8 cellular contexts compared by ENCODE assay signal in the genomic region with DNA sequence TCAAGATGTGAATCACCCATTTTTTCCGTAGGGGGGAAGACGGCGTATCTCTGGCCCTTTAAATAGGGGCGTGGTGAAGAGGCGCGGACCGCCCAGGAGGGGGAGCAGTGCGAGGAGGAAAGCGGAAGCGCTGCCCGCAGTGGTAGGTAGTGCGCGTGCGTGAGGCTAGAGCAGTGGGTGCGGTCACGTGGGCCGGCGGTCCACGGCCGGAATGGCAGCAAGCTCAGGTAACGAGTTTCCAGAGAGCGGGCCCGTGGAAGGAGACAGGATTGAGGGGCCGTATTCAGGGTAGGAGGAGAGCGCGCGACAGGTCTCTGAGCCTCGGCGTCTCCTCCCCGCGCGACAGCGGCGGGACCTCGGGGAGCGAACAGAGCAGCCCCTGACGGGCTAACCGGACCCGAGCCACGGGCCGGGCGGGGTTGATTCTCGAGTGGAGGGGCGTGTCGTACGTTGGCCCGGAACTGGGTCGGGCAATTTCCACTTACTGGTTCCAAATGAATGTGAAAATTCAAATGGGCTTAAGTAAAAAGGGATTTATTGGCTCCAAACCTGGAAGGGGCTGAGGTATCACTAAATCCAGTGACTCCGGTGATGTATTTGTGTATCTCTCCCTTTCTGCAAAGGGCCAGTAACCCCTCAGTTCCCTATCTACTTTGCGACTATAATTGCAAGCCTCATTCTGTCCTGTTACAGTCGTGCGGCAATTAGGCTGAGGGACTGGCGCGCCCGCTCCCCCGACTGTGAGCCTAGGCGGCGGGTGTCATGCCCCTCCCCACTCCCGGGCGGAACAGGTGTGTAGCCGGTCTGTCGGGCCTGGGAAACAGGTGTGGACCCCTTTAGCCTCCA. TPM values are rescaled to one million over a fixed set of nuclear protein-coding genes. Genes with fewer than 3 reads are reported as not detected.
DNase-seq lines count a peak whose midpoint lies in the region; ATAC-seq and TF ChIP-seq lines count a peak whose summit lies in the region.

A gene with protein sequence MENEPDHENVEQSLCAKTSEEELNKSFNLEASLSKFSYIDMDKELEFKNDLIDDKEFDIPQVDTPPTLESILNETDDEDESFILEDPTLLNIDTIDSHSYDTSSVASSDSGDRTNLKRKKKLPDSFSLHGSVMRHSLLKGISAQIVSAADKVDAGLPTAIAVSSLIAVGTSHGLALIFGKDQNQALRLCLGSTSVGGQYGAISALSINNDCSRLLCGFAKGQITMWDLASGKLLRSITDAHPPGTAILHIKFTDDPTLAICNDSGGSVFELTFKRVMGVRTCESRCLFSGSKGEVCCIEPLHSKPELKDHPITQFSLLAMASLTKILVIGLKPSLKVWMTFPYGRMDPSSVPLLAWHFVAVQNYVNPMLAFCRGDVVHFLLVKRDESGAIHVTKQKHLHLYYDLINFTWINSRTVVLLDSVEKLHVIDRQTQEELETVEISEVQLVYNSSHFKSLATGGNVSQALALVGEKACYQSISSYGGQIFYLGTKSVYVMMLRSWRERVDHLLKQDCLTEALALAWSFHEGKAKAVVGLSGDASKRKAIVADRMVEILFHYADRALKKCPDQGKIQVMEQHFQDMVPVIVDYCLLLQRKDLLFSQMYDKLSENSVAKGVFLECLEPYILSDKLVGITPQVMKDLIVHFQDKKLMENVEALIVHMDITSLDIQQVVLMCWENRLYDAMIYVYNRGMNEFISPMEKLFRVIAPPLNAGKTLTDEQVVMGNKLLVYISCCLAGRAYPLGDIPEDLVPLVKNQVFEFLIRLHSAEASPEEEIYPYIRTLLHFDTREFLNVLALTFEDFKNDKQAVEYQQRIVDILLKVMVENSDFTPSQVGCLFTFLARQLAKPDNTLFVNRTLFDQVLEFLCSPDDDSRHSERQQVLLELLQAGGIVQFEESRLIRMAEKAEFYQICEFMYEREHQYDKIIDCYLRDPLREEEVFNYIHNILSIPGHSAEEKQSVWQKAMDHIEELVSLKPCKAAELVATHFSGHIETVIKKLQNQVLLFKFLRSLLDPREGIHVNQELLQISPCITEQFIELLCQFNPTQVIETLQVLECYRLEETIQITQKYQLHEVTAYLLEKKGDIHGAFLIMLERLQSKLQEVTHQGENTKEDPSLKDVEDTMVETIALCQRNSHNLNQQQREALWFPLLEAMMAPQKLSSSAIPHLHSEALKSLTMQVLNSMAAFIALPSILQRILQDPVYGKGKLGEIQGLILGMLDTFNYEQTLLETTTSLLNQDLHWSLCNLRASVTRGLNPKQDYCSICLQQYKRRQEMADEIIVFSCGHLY (N-terminal part only) (plus strand): TSS at position 168 of the 846 bp plus-strand sequence. CDS start 12,467 bp downstream, outside the sequence.

- peak within 1 kb of the TSS; percentile 58 for H3K4me3 ChIP-seq in thymus (ENCODE audit: low read length)

- H3K27me3 ChIP-seq in thymus (ENCODE audit: control insufficient read depth, insufficient read depth), result no peaks in the 10 kb centered on the region

- H3K4me3 Mint-ChIP-seq in glutamatergic neuron (ENCODE audit: unreplicated experiment), result peak within 1 kb of the TSS; percentile 97
- H3K4me3 Mint-ChIP-seq in osteocyte (ENCODE audit: unreplicated experiment), result peak within 1 kb of the TSS; percentile 90

- peaks cover 5 to 8% of the 10 kb centered on the region in 2 donors for H3K36me3 Mint-ChIP-seq in activated naive CD4-positive, alpha-beta T cell treated with anti-CD3 and anti-CD28 coated beads, Interleukin-2, amount 50 U/mL, for 72 hours
- H3K36me3 Mint-ChIP-seq in glutamatergic neuron (ENCODE audit: unreplicated experiment), result no peaks in the 10 kb centered on the region
- H3K36me3 Mint-ChIP-seq in osteocyte (ENCODE audit: unreplicated experiment), result peaks cover 8% of the 10 kb centered on the region

- peak; percentile 88 for ATAC-seq in HG02610 (IDR thresholded peaks at IDR 0.05; ENCODE audit: unreplicated experiment)
- peak; percentile 95 for ATAC-seq in SK-N-SH treated with all-trans-retinoic acid at 6 μM for 48 hours
- peak; percentile 82 to 89 for ATAC-seq in activated naive CD4-positive, alpha-beta T cell treated with anti-CD3 and anti-CD28 coated beads, Interleukin-2, amount 50 U/mL, for 72 hours

- H3K27ac Mint-ChIP-seq in activated naive CD4-positive, alpha-beta T cell treated with anti-CD3 and anti-CD28 coated beads, Interleukin-2, amount 50 U/mL, for 72 hours, result peak within 1 kb of the TSS; percentile 85 to 96
- H3K27ac Mint-ChIP-seq in glutamatergic neuron (ENCODE audit: unreplicated experiment), result peak within 1 kb of the TSS; percentile 74
- H3K27ac Mint-ChIP-seq in osteocyte (ENCODE audit: unreplicated experiment), result peak within 1 kb of the TSS; percentile 84

- DNase-seq in NCI-H1092 (lab: John Stamatoyannopoulos, UW), result peak; percentile 93
- DNase-seq in activated naive CD4-positive, alpha-beta T cell treated with anti-CD3 and anti-CD28 coated beads, Interleukin-2, amount 50 U/mL, for 72 hours (ENCODE audit: low spot score in 2 of 2), result peak; percentile 96
- peak; percentile 96 for DNase-seq in glutamatergic neuron
- DNase-seq in osteocyte (ENCODE audit: extremely low spot score, unreplicated experiment), result peak; percentile 98

- H3K9me3 Mint-ChIP-seq in activated naive CD4-positive, alpha-beta T cell treated with anti-CD3 and anti-CD28 coated beads, Interleukin-2, amount 50 U/mL, for 72 hours, result no peaks in the 10 kb centered on the region
- no peaks in the 10 kb centered on the region for H3K9me3 Mint-ChIP-seq in glutamatergic neuron (ENCODE audit: unreplicated experiment)
- no peaks in the 10 kb centered on the region for H3K9me3 Mint-ChIP-seq in osteocyte (ENCODE audit: unreplicated experiment)

- peak within 1 kb of the TSS; percentile 77 for H3K27ac ChIP-seq in thymus (ENCODE audit: low read depth)

- peaks cover 7% of the 10 kb centered on the region for H3K4me1 Mint-ChIP-seq in glutamatergic neuron (ENCODE audit: low read depth, unreplicated experiment)
- peaks cover 14% of the 10 kb centered on the region for H3K4me1 Mint-ChIP-seq in osteocyte (ENCODE audit: unreplicated experiment)

- TF ChIP-seq CTCF in glutamatergic neuron (IDR thresholded peaks at IDR 0.05; ENCODE audit: partially characterized antibody, unreplicated experiment) (peak; percentile 76), osteocyte (IDR thresholded peaks at IDR 0.05) (peak; percentile 77)

- H3K36me3 ChIP-seq in thymus (ENCODE audit: control insufficient read depth, insufficient read depth), result no peaks in the 10 kb centered on the region

- H3K4me1 ChIP-seq in thymus (ENCODE audit: control insufficient read depth, insufficient read depth, low read length), result peaks cover 8% of the 10 kb centered on the region

- peak; percentile 76 for TF ChIP-seq POLR2A in GM10847 (IDR thresholded peaks at IDR 0.05; ENCODE audit: extremely low read depth, insufficient read length)

- H3K27me3 Mint-ChIP-seq in glutamatergic neuron (ENCODE audit: unreplicated experiment) (peaks cover 5% of the 10 kb centered on the region), osteocyte (ENCODE audit: unreplicated experiment) (peaks cover 12% of the 10 kb centered on the region)

- H3K9me3 ChIP-seq in thymus (ENCODE audit: control insufficient read depth), result no peaks in the 10 kb centered on the region

- WGBS in thymus, result under 1% methylated on average over 62 of the region's 62 CpGs

TF ChIP-seq in SK-N-SH treated with all-trans-retinoic acid at 6 μM for 48 hours, 23 proteins besides CTCF, POLR2A, EP300 and RAD21 (continues in another document):
- TF ChIP-seq TOX (CRISPR knock-in tag; IDR thresholded peaks at IDR 0.05; ENCODE audit: borderline replicate concordance) (no peak), ESRRG (CRISPR knock-in tag; IDR thresholded peaks at IDR 0.05) (no peak), OSR1 (CRISPR knock-in tag; IDR thresholded peaks at IDR 0.05) (no peak), TCF4 (CRISPR knock-in tag; IDR thresholded peaks at IDR 0.05; ENCODE audit: borderline replicate concordance) (no peak), PPARA (CRISPR knock-in tag; IDR thresholded peaks at IDR 0.05; ENCODE audit: borderline replicate concordance) (no peak), SNAI2 (CRISPR knock-in tag; IDR thresholded peaks at IDR 0.05) (no peak), CSDC2 (CRISPR knock-in tag; IDR thresholded peaks at IDR 0.05) (no peak), ZFP30 (CRISPR knock-in tag; IDR thresholded peaks at IDR 0.05) (no peak), POU6F1 (CRISPR knock-in tag; IDR thresholded peaks at IDR 0.05; ENCODE audit: borderline replicate concordance, low read depth) (no peak), ZNF565 (CRISPR knock-in tag; conservative IDR thresholded peaks at IDR 0.05; ENCODE audit: low read depth) (no peak)
- TF ChIP-seq, protein P1, sequence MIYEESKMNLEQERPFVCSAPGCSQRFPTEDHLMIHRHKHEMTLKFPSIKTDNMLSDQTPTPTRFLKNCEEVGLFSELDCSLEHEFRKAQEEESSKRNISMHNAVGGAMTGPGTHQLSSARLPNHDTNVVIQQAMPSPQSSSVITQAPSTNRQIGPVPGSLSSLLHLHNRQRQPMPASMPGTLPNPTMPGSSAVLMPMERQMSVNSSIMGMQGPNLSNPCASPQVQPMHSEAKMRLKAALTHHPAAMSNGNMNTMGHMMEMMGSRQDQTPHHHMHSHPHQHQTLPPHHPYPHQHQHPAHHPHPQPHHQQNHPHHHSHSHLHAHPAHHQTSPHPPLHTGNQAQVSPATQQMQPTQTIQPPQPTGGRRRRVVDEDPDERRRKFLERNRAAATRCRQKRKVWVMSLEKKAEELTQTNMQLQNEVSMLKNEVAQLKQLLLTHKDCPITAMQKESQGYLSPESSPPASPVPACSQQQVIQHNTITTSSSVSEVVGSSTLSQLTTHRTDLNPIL (CRISPR knock-in tag; IDR thresholded peaks at IDR 0.05; ENCODE audit: low read depth), result no peak

RNA-seq across cellular contexts. Expression of the gene that starts here (rescaled TPM):
- total RNA-seq in activated naive CD4-positive, alpha-beta T cell treated with anti-CD3 and anti-CD28 coated beads, Interleukin-2, amount 50 U/mL, for 72 hours, result 10 to 100 TPM; 45.9 to 72.4 TPM
- total RNA-seq in glutamatergic neuron (ENCODE audit: unreplicated experiment) (94.5 TPM), osteocyte (53.5 and 58.2 TPM in 2 replicates)
- 20.1 TPM for polyA plus RNA-seq in thymus

Comparison
In these comparisons a context has a peak if more than half of its experiments do, and no peak if none do; other contexts are left out.
1. Peak in every context shown above with its lines: DNase-seq, ATAC-seq, H3K4me3 ChIP-seq and H3K27ac ChIP-seq.